Comparison of ENCODE assay signal across 31 cellular contexts in genomic region chr2:96134421-96134820, GRCh38. TPM values are rescaled to one million over a fixed set of nuclear protein-coding genes. Genes with fewer than 3 reads are reported as not detected.
"Had no signal": no experiment of that assay in that cellular context is flagged by ENCODE, and none has a peak within 500 bp of the region (broad histone marks: within the 10 kb centered on the region; RNA-seq: fewer than 3 reads in every experiment).

No MANE protein-coding gene starts in this region.

- H3K9me3 ChIP-seq: left ventricle myocardium inferior, neutrophil, psoas muscle, right lobe of liver, stomach, testis, thyroid gland, transverse colon, upper lobe of left lung, vagina had no signal

- H3K36me3 ChIP-seq: left ventricle myocardium inferior, neutrophil, right lobe of liver, stomach, thyroid gland, transverse colon, upper lobe of left lung, vagina had no signal

- DNase-seq: islet precursor cell; left ventricle myocardium inferior; mesendoderm; naive B cell; occipital lobe; psoas muscle; right lobe of liver; stimulated activated CD4-positive, alpha-beta T cell treated with anti-CD3 and anti-CD28 coated beads, Interleukin-1b, Interleukin-23, amount 100 ng/mL, for 48 hours; stimulated activated CD4-positive, alpha-beta T cell treated with anti-CD3 and anti-CD28 coated beads, Interleukin-2, amount 100 ng/mL, for 48 hours; stimulated activated CD4-positive, alpha-beta T cell treated with anti-CD3 and anti-CD28 coated beads, Interleukin-4, amount 100 ng/mL, for 4 hours; stimulated activated CD8-positive, alpha-beta memory T cell treated with anti-CD3 and anti-CD28 coated beads, Interleukin-4, amount 100 ng/mL, for 48 hours; stimulated activated naive B cell treated with anti-CD40 and anti-IgM and Interleukin-4, amounts not matched to agents 10 μg/mL and 1 μg/mL and 100 μg/mL, for 72 hours; stimulated activated naive CD8-positive, alpha-beta T cell treated with anti-CD3 and anti-CD28 coated beads, Interleukin-15, Interleukin-2, amounts not matched to agents 100 U/mL and 50 U/mL, for 24 hours; stomach; testis; thyroid gland; transverse colon; upper lobe of left lung had no signal

- H3K27me3 ChIP-seq: hepatocyte, neutrophil, right lobe of liver, testis, thyroid gland, upper lobe of left lung, vagina had no signal

- H3K4me3 Mint-ChIP-seq: mesothelial cell of epicardium; nephron; neural crest cell; stimulated activated naive B cell treated with anti-CD40 and anti-IgM and Interleukin-4, amounts not matched to agents 10 μg/mL and 1 μg/mL and 100 μg/mL, for 72 hours had no signal

- H3K27me3 Mint-ChIP-seq: naive B cell; stimulated activated naive B cell treated with anti-CD40 and anti-IgM and Interleukin-4, amounts not matched to agents 10 μg/mL and 1 μg/mL and 100 μg/mL, for 72 hours had no signal

- H3K9me3 Mint-ChIP-seq: mesothelial cell of epicardium; naive B cell; nephron; neural crest cell; stimulated activated naive B cell treated with anti-CD40 and anti-IgM and Interleukin-4, amounts not matched to agents 10 μg/mL and 1 μg/mL and 100 μg/mL, for 72 hours had no signal

- H3K4me1 Mint-ChIP-seq: mesothelial cell of epicardium, neural crest cell had no signal

- H3K27ac ChIP-seq: hepatocyte, left ventricle myocardium inferior, neutrophil, parathyroid adenoma, psoas muscle, right lobe of liver, stomach, testis, thyroid gland, transverse colon, upper lobe of left lung, vagina had no signal

- H3K27ac Mint-ChIP-seq: mesothelial cell of epicardium, nephron had no signal

- H3K36me3 Mint-ChIP-seq: mesothelial cell of epicardium, naive B cell had no signal

- ATAC-seq: psoas muscle; right lobe of liver; stimulated activated naive B cell treated with anti-CD40 and anti-IgM and Interleukin-4, amounts not matched to agents 10 μg/mL and 1 μg/mL and 100 μg/mL, for 72 hours; stimulated activated naive CD8-positive, alpha-beta T cell treated with anti-CD3 and anti-CD28 coated beads, Interleukin-15, Interleukin-2, amounts not matched to agents 100 U/mL and 50 U/mL, for 24 hours had no signal

- H3K4me3 ChIP-seq: hepatocyte, left ventricle myocardium inferior, lung, psoas muscle, right lobe of liver, smooth muscle cell, stomach, testis, thyroid gland, transverse colon, upper lobe of left lung, vagina had no signal

- H3K4me1 ChIP-seq: left ventricle myocardium inferior, parathyroid adenoma, psoas muscle, right lobe of liver, testis, thyroid gland had no signal

RNA-seq across cellular contexts. Expression of gene ASTL, which starts 3.9 kb away (rescaled TPM):
- total RNA-seq: hepatocyte, kidney epithelial cell, left ventricle myocardium inferior, lung, neural crest cell, occipital lobe, osteocyte, posterior vena cava, psoas muscle, right lobe of liver, skeletal muscle tissue, stomach, thyroid gland, vagina had no signal

RNA-seq across cellular contexts. Expression of gene ADRA2B, which starts 18.1 kb away (rescaled TPM):
- total RNA-seq: occipital lobe, osteocyte had no signal
